22 cellular contexts compared by ENCODE assay signal in the genomic region with DNA sequence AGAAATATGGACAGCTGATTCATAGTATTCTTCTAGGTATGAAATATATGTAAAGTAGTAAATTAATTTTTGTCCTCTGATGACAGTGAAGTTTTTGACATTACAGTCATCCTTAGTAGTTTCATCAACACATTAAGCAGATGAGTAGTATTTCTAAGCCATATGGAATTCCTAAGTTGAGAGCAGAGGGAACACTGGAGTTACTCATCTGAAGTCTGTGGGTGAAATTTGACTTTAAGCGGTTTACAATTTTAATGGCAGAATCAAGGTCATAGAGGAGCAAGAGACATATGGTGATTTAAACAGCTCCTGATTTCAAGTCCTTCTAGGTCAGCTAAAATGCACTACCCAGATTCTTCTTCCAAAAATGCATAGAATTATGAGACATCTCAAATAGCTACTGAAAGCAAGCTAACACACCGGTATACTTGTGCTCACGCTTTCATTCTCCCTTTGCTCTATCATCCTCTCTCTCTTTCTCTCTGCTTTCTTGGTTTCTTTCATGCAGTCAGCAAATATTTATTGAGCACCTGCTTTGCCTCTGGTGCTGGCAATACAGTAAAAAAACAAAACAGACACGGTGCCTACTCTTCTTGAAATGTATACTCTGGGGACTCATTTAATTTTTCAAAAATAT.
A peak's percentile ranks its signal among the peaks of the same experiment; 100 is the strongest.
DNase-seq lines count a peak whose midpoint lies in the region; ATAC-seq and TF ChIP-seq lines count a peak whose summit lies in the region.
"Had no signal": no experiment of that assay in that cellular context is flagged by ENCODE, and none has a peak within 500 bp of the region (broad histone marks: within the 10 kb centered on the region; RNA-seq: fewer than 3 reads in every experiment).

No MANE protein-coding gene starts in this region.

- H3K36me3 Mint-ChIP-seq in activated T-helper 17 cell treated with anti-CD3 and anti-CD28 coated beads, Interleukin-2, amount 50 U/mL, for 72 hours (ENCODE audit: low read depth): no peaks in the 10 kb centered on the region

- H2BK120ac ChIP-seq in trophoblast cell (ENCODE audit: insufficient read depth, low read length, poor library complexity): no peak overlapping the region

- H3K4me1 ChIP-seq in trophoblast cell (ENCODE audit: control insufficient read depth in 1 of 2, insufficient read depth in 2 of 2, low read length in 2 of 2) (no peaks in the 10 kb centered on the region), Karpas-422 (ENCODE audit: low read length) (no peaks in the 10 kb centered on the region)

- H3K14ac ChIP-seq in trophoblast cell (ENCODE audit: low read length): no peak overlapping the region

- H3K79me2 ChIP-seq in trophoblast cell (ENCODE audit: control insufficient read depth, insufficient read depth, low read length, poor library complexity): no peaks in the 10 kb centered on the region
- H3K79me2 ChIP-seq in Karpas-422 (ENCODE audit: low read length): no peaks in the 10 kb centered on the region

- H3K4me3 Mint-ChIP-seq in activated T-helper 17 cell treated with anti-CD3 and anti-CD28 coated beads, Interleukin-2, amount 50 U/mL, for 72 hours: no peak overlapping the region
- H3K4me3 Mint-ChIP-seq: activated T-cell treated with anti-CD3 and anti-CD28 coated beads, Interleukin-2, amount 50 U/mL, for 4 hours; stimulated activated naive CD8-positive, alpha-beta T cell treated with anti-CD3 and anti-CD28 coated beads, Interleukin-15, Interleukin-2, amounts not matched to agents 100 ng/mL and 50 ng/mL, for 24 hours; T-helper 1 cell treated with Interleukin-12 subunit alpha and Interleukin-12 subunit beta and Interleukin-4 antibody, amounts not matched to agents 30 μg/mL and 1 μg/mL, for 36 hours had no signal

- WGBS in trophoblast cell (ENCODE audit: extremely low coverage, insufficient coverage, insufficient read length): no CpG with 5 or more reads among the region's 4 CpGs

- no peak overlapping the region for H2AFZ ChIP-seq in trophoblast cell (ENCODE audit: insufficient read depth, low read length, poor library complexity)
- H2AFZ ChIP-seq in Karpas-422 (ENCODE audit: low read length): no peak overlapping the region

- H3K27me3 ChIP-seq in trophoblast cell (ENCODE audit: insufficient read depth, low read length) (no peaks in the 10 kb centered on the region), Karpas-422 (ENCODE audit: low read length) (no peaks in the 10 kb centered on the region)
- H3K27me3 ChIP-seq: tibial artery had no signal

- POLR2A ChIA-PET in AG04449 (lab: Yijun Ruan, JAX): no interaction called here

- no peaks in the 10 kb centered on the region for H3K4me1 Mint-ChIP-seq in activated T-helper 17 cell treated with anti-CD3 and anti-CD28 coated beads, Interleukin-2, amount 50 U/mL, for 72 hours

- no peak overlapping the region for H3K4ac ChIP-seq in trophoblast cell (ENCODE audit: low read depth, low read length)

- CTCF ChIA-PET in AG04449 (lab: Yijun Ruan, JAX): no interaction called here

- no peaks in the 10 kb centered on the region for H3K27me3 Mint-ChIP-seq in activated T-helper 17 cell treated with anti-CD3 and anti-CD28 coated beads, Interleukin-2, amount 50 U/mL, for 72 hours
- H3K27me3 Mint-ChIP-seq: stimulated activated naive CD8-positive, alpha-beta T cell treated with anti-CD3 and anti-CD28 coated beads, Interleukin-15, Interleukin-2, amounts not matched to agents 100 ng/mL and 50 ng/mL, for 24 hours had no signal

- in situ Hi-C loops in ACHN (cut with HindIII; ENCODE audit: low pct_ligation_motif_present, low pct_unique_long_range_greater_than_20kb, low sequenced_read_pairs): no loop called here

- no peak overlapping the region for H2AK5ac ChIP-seq in trophoblast cell (ENCODE audit: low read length)

- H2BK5ac ChIP-seq in trophoblast cell (ENCODE audit: low read depth, low read length, poor library complexity): no peak overlapping the region

- H4K91ac ChIP-seq in trophoblast cell (ENCODE audit: low read depth, low read length): no peak overlapping the region

- H3K9me2 ChIP-seq in Karpas-422 (replicated peaks; ENCODE audit: insufficient read depth, low read length): no peaks in the 10 kb centered on the region

- no peak overlapping the region for H2BK12ac ChIP-seq in trophoblast cell (ENCODE audit: low read length)

- peak overlapping the region; percentile 6; the same call in 1 of the 2 replicates for H3K4me3 ChIP-seq in AG04449 (ENCODE audit: low read depth, low read length)
- H3K4me3 ChIP-seq in trophoblast cell (ENCODE audit: low read depth, low read length): no peak overlapping the region
- no peak overlapping the region for H3K4me3 ChIP-seq in Karpas-422 (ENCODE audit: low read length)
- H3K4me3 ChIP-seq: tibial artery had no signal

- H3K9me3 ChIP-seq in trophoblast cell (ENCODE audit: insufficient read depth, low read depth, low read length): no peaks in the 10 kb centered on the region
- H3K9me3 ChIP-seq in Karpas-422 (ENCODE audit: low read length): no peaks in the 10 kb centered on the region
- H3K9me3 ChIP-seq: tibial artery had no signal

- no peaks in the 10 kb centered on the region for H3K9me3 Mint-ChIP-seq in activated T-helper 17 cell treated with anti-CD3 and anti-CD28 coated beads, Interleukin-2, amount 50 U/mL, for 72 hours

- no peak for TF ChIP-seq CTCF in AG04449 (IDR thresholded peaks at IDR 0.05; ENCODE audit: insufficient read depth, low read length, missing control alignments)

- H3K79me1 ChIP-seq in trophoblast cell (ENCODE audit: low read length): no peaks in the 10 kb centered on the region

- H3K23ac ChIP-seq in trophoblast cell (ENCODE audit: low read length): no peak overlapping the region

- ATAC-seq in GM19351 (IDR thresholded peaks at IDR 0.05; ENCODE audit: unreplicated experiment): peak; percentile 57
- ATAC-seq in activated T-helper 17 cell treated with anti-CD3 and anti-CD28 coated beads, Interleukin-2, amount 50 U/mL, for 72 hours (replicated peaks): no peak
- ATAC-seq: activated T-cell treated with anti-CD3 and anti-CD28 coated beads, Interleukin-2, amount 50 U/mL, for 4 hours; HCT116 had no signal

- H4K20me1 ChIP-seq in Karpas-422 (ENCODE audit: insufficient read depth, low read depth, low read length): no peaks in the 10 kb centered on the region

- no peak overlapping the region for H3K27ac Mint-ChIP-seq in activated T-helper 17 cell treated with anti-CD3 and anti-CD28 coated beads, Interleukin-2, amount 50 U/mL, for 72 hours
- H3K27ac Mint-ChIP-seq: stimulated activated naive CD8-positive, alpha-beta T cell treated with anti-CD3 and anti-CD28 coated beads, Interleukin-15, Interleukin-2, amounts not matched to agents 100 ng/mL and 50 ng/mL, for 24 hours; T-helper 1 cell treated with Interleukin-12 subunit alpha and Interleukin-12 subunit beta and Interleukin-4 antibody, amounts not matched to agents 30 μg/mL and 1 μg/mL, for 36 hours had no signal

- no peak overlapping the region for H4K8ac ChIP-seq in trophoblast cell (ENCODE audit: low read depth, low read length)

- H3K18ac ChIP-seq in trophoblast cell (ENCODE audit: low read length): no peak overlapping the region

- no peak overlapping the region for H4K12ac ChIP-seq in trophoblast cell (ENCODE audit: low read depth, low read length)

- no peak overlapping the region for H3K4me2 ChIP-seq in trophoblast cell (ENCODE audit: low read length)
- H3K4me2 ChIP-seq in Karpas-422 (ENCODE audit: low read depth, low read length, poor library complexity, severe bottlenecking): no peak overlapping the region

- H3K36me3 ChIP-seq in trophoblast cell (ENCODE audit: control insufficient read depth in 1 of 2, insufficient read depth in 2 of 2, low read length in 2 of 2): no peaks in the 10 kb centered on the region
- H3K36me3 ChIP-seq in Karpas-422 (ENCODE audit: insufficient read depth, low read length): no peaks in the 10 kb centered on the region

- no peak overlapping the region for H3K9ac ChIP-seq in trophoblast cell (ENCODE audit: low read length)
- no peak overlapping the region for H3K9ac ChIP-seq in Karpas-422 (ENCODE audit: low read length)

- DNase-seq in AG04449 (ENCODE audit: low read depth, low spot score) (peak; percentile 44), NCI-H82 treated with DMSO at 0.1 percent for 48 hours (lab: John Stamatoyannopoulos, UW; ENCODE audit: unreplicated experiment) (peak; percentile 0), fibroblast of peridontal ligament (ENCODE audit: extremely low read depth) (peak; percentile 18), trophoblast cell (no peak), ACHN (no peak), Karpas-422 (no peak)
- DNase-seq: activated CD4-positive, alpha-beta T cell treated with anti-CD3 and anti-CD28 coated beads for 4 hours; activated naive CD4-positive, alpha-beta T cell treated with anti-CD3 and anti-CD28 coated beads, Interleukin-2, amount 50 U/mL, for 16 hours; activated T-cell treated with anti-CD3 and anti-CD28 coated beads, Interleukin-2, amount 50 U/mL, for 4 hours; Kasumi-1; NCI-H1105; NCI-H2081; nucleus accumbens; retina; stimulated activated CD4-positive, alpha-beta T cell treated with anti-CD3 and anti-CD28 coated beads, Interleukin-4, amount 100 ng/mL, for 4 hours; tibial artery had no signal

- H3K27ac ChIP-seq in trophoblast cell (ENCODE audit: low read depth, low read length) (no peak overlapping the region), Karpas-422 (ENCODE audit: low read length) (no peak overlapping the region)
- H3K27ac ChIP-seq: C4-2B, tibial artery had no signal

Comparison
In these comparisons a context has a peak if more than half of its experiments do, and no peak if none do; other contexts are left out.
1. DNase-seq: peak in AG04449 (single experiment), NCI-H82 treated with DMSO at 0.1 percent for 48 hours (single experiment) and fibroblast of peridontal ligament (single experiment); none in trophoblast cell (0 of 2), ACHN (single experiment) and Karpas-422 (single experiment).